ENCODE assay signal across 1 cellular context in the genomic region with DNA sequence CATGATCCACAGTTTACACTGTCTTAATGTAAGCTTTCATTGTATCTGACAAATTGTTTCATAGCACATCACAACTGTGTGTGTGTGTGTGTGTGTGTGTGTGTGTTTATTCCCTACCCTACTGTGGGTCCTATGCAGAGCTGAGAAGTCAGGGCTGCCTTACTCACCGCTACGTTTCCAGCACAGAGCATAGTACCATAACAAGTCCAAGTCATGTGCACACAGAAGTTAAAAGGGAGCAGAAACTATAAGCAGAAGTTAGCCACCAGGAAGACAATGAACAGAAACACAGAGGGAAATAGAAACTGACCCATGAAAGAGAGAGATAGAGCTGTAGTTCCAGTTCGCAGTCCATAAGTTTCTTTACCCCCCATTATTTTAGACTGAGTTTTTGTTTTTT.
TF ChIP-seq lines count a peak whose summit lies in the region.

No MANE protein-coding gene starts in this region.

TF ChIP-seq in SK-N-SH, 30 proteins besides CTCF, POLR2A, EP300 and RAD21 (continued from another document):
- TF ChIP-seq, protein P1, sequence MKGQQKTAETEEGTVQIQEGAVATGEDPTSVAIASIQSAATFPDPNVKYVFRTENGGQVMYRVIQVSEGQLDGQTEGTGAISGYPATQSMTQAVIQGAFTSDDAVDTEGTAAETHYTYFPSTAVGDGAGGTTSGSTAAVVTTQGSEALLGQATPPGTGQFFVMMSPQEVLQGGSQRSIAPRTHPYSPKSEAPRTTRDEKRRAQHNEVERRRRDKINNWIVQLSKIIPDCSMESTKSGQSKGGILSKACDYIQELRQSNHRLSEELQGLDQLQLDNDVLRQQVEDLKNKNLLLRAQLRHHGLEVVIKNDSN (IDR thresholded peaks at IDR 0.05; ENCODE audit: borderline replicate concordance, low read depth), result no peak
- TF ChIP-seq YY1 (IDR thresholded peaks at IDR 0.05; ENCODE audit: low read depth), result no peak
- no peak for TF ChIP-seq FOSL2 (IDR thresholded peaks at IDR 0.05; ENCODE audit: borderline replicate concordance, low read depth)
- TF ChIP-seq POLR2AphosphoS5 (IDR thresholded peaks at IDR 0.05; ENCODE audit: low read depth, low read length), result no peak
- no peak for TF ChIP-seq NFIC (IDR thresholded peaks at IDR 0.05; ENCODE audit: borderline replicate concordance)
- TF ChIP-seq RCOR1 (IDR thresholded peaks at IDR 0.05; ENCODE audit: low read length), result no peak
- TF ChIP-seq, protein P2, sequence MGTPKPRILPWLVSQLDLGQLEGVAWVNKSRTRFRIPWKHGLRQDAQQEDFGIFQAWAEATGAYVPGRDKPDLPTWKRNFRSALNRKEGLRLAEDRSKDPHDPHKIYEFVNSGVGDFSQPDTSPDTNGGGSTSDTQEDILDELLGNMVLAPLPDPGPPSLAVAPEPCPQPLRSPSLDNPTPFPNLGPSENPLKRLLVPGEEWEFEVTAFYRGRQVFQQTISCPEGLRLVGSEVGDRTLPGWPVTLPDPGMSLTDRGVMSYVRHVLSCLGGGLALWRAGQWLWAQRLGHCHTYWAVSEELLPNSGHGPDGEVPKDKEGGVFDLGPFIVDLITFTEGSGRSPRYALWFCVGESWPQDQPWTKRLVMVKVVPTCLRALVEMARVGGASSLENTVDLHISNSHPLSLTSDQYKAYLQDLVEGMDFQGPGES (IDR thresholded peaks at IDR 0.05; ENCODE audit: low read depth, low read length), result no peak
- no peak for TF ChIP-seq MXI1 (IDR thresholded peaks at IDR 0.05; ENCODE audit: low read depth, low read length)
